15 cellular contexts compared by ENCODE assay signal in genomic region chr6:169895000-169895759, GRCh38.
"Had no signal": no experiment of that assay in that cellular context is flagged by ENCODE, and none has a peak within 500 bp of the region (broad histone marks: within the 10 kb centered on the region; RNA-seq: fewer than 3 reads in every experiment).

No MANE protein-coding gene starts in this region.

- H3K27me3 ChIP-seq: body of pancreas, cardiac muscle cell, neutrophil, pancreas, right lobe of liver had no signal

- H3K9me3 ChIP-seq: body of pancreas, lower lobe of right lung, neutrophil, pancreas, right lobe of liver had no signal

- H3K4me3 ChIP-seq: body of pancreas, cardiac muscle cell, lower lobe of right lung, pancreas, right lobe of liver, skin epidermis had no signal

- H3K36me3 ChIP-seq: cardiac muscle cell, lower lobe of right lung, neutrophil, pancreas, right lobe of liver had no signal

- H3K27ac ChIP-seq: body of pancreas, cardiac muscle cell, lower lobe of right lung, neutrophil, pancreas, right lobe of liver, skin epidermis had no signal

- DNase-seq: activated CD4-positive, alpha-beta memory T cell treated with anti-CD3 and anti-CD28 coated beads for 36 hours; activated CD4-positive, alpha-beta T cell treated with anti-CD3 and anti-CD28 coated beads for 48 hours; activated CD8-positive, alpha-beta memory T cell treated with anti-CD3 and anti-CD28 coated beads, Interleukin-2, amount 10 ng/mL, durations not matched to agents 7 days and 5 days; activated gamma-delta T cell treated with Interleukin-2 at 50 U/mL for 16 hours; anterior cingulate cortex; body of pancreas; effector CD4-positive, alpha-beta T cell; lower lobe of right lung; right lobe of liver; stimulated activated CD4-positive, alpha-beta T cell treated with anti-CD3 and anti-CD28 coated beads, Interleukin-2, amount 100 ng/mL, for 24 hours; trophoblast cell had no signal

- H3K4me1 ChIP-seq: body of pancreas, lower lobe of right lung, pancreas, right lobe of liver had no signal
